Comparison of ENCODE assay signal across 7 cellular contexts in the genomic region with DNA sequence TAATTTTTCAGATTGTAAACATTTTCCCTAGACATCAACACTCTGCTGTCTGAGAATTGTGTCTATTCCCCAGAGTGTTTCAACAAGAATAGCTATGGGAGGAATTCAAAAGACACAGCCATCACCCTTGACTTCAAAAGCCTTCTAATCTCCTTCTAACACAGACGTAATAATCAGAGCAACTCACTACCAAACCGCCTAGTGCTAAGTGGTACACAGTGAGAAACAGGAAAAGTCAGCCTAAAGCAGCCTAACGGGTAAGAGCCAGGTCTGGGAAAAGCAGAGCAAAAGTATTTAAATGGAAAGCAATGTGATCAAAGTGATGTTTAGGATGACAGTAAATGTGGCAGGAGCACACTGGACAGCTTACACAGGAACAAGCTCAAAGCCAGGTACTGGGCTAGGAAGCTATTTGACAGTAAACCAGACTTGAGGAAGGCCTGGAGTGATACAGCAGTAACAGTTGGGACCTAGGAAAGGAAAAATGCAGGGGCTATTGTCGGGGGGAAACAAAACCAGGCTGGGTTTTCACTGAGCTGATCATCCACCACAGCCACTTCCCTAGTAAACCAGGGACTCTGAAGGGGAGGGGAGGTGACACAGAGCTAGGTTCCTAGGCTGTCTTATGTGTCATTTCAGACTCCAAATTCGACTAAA. TPM values are rescaled to one million over a fixed set of nuclear protein-coding genes. Genes with fewer than 3 reads are reported as not detected.
DNase-seq lines count a peak whose midpoint lies in the region; ATAC-seq, FAIRE-seq and TF ChIP-seq lines count a peak whose summit lies in the region.

No MANE protein-coding gene starts in this region.

- no peaks in the 10 kb centered on the region for H3K9me3 Mint-ChIP-seq in astrocyte (ENCODE audit: unreplicated experiment)

- H3K9me3 ChIP-seq in astrocyte (ENCODE audit: insufficient read depth, low read depth, low read length) (no peaks in the 10 kb centered on the region), subcutaneous abdominal adipose tissue (ENCODE audit: control insufficient read depth in 5 of 5, low read length in 5 of 5) (no peaks in the 10 kb centered on the region)

- peaks cover 28% of the 10 kb centered on the region for H3K36me3 Mint-ChIP-seq in astrocyte (ENCODE audit: low read depth, unreplicated experiment)

- TF ChIP-seq CTCF in LNCaP clone FGC (IDR thresholded peaks at IDR 0.05; ENCODE audit: control insufficient read depth, extremely low read depth, insufficient read depth) (no peak), astrocyte (IDR thresholded peaks at IDR 0.05; ENCODE audit: insufficient read depth, low read depth, low read length) (no peak)

- no peak for ATAC-seq in GM19397 (IDR thresholded peaks at IDR 0.05; ENCODE audit: unreplicated experiment)

- no peak overlapping the region for H3K4me3 Mint-ChIP-seq in astrocyte (ENCODE audit: unreplicated experiment)

- peaks cover 99% of the 10 kb centered on the region for H3K79me2 ChIP-seq in astrocyte (ENCODE audit: insufficient read depth, low read length)

- peaks cover 71% of the 10 kb centered on the region for H3K4me1 Mint-ChIP-seq in astrocyte (ENCODE audit: low read depth, unreplicated experiment)

- H3K27ac Mint-ChIP-seq in astrocyte (ENCODE audit: unreplicated experiment), result peak overlapping the region; percentile 55

- peaks cover 73% of the 10 kb centered on the region for H4K20me1 ChIP-seq in astrocyte (ENCODE audit: insufficient read depth, low read length)

- no peaks in the 10 kb centered on the region for H3K27me3 Mint-ChIP-seq in astrocyte (ENCODE audit: low read depth, unreplicated experiment)

- H3K4me2 ChIP-seq in astrocyte (ENCODE audit: low read length), result peak overlapping the region; percentile 36

- DNase-seq in LNCaP clone FGC (ENCODE audit: low read depth) (no peak), astrocyte (ENCODE audit: low read depth) (peak; percentile 78), islet precursor cell (peak; percentile 95), NCI-H1930 (lab: John Stamatoyannopoulos, UW) (no peak), NCI-H345 (lab: John Stamatoyannopoulos, UW) (no peak)

- H3K36me3 ChIP-seq in astrocyte (ENCODE audit: insufficient read depth, low read length) (peaks cover 32% of the 10 kb centered on the region), subcutaneous abdominal adipose tissue (ENCODE audit: control insufficient read depth in 5 of 5, insufficient read depth in 5 of 5, low read length in 5 of 5) (peaks cover 9 to 39% (median 23%) of the 10 kb centered on the region in 5 donors)

- H3K9ac ChIP-seq in astrocyte (ENCODE audit: low read length) (peak overlapping the region; percentile 69), subcutaneous abdominal adipose tissue (ENCODE audit: low read length in 5 of 5) (peak overlapping the region in 3 of 5 donors; percentile 6 to 75 (median 60))

- H3K4me1 ChIP-seq in astrocyte (ENCODE audit: insufficient read depth, low read length) (peaks cover 38% of the 10 kb centered on the region), subcutaneous abdominal adipose tissue (ENCODE audit: control insufficient read depth in 5 of 5, insufficient read depth in 5 of 5, low read length in 5 of 5) (peaks cover 1 to 39% (median 26%) of the 10 kb centered on the region in 5 donors)

- FAIRE-seq in astrocyte (lab: Jason Lieb, UNC), result no peak

- H2AFZ ChIP-seq in astrocyte (ENCODE audit: low read depth, low read length), result no peak overlapping the region

- peak overlapping the region; percentile 17; the same call in 1 of the 2 replicates for H3K4me3 ChIP-seq in LNCaP clone FGC (ENCODE audit: low read depth, low read length)
- no peak overlapping the region for H3K4me3 ChIP-seq in astrocyte (ENCODE audit: insufficient read depth, low read depth, low read length)
- H3K4me3 ChIP-seq in subcutaneous abdominal adipose tissue (ENCODE audit: low read depth in 1 of 5, low read length in 5 of 5), result peak overlapping the region in 1 of 5 donors; percentile 11

- H3K27me3 ChIP-seq in astrocyte (ENCODE audit: insufficient read depth, low read length) (no peaks in the 10 kb centered on the region), subcutaneous abdominal adipose tissue (ENCODE audit: control insufficient read depth in 5 of 5, insufficient read depth in 4 of 5, low read length in 5 of 5) (no peaks in the 10 kb centered on the region)

- H3K27ac ChIP-seq in astrocyte (ENCODE audit: low read depth, low read length) (peak overlapping the region; percentile 69), subcutaneous abdominal adipose tissue (ENCODE audit: low read depth, low read length) (peak overlapping the region; percentile 14)

RNA-seq across cellular contexts. Expression of a gene that starts 29.4 kb away (rescaled TPM):
- 364 and 391 TPM in 2 replicates for total RNA-seq in astrocyte

Comparison
In these comparisons a context has a peak if more than half of its experiments do, and no peak if none do; other contexts are left out.
1. DNase-seq: peak in astrocyte (single experiment) and islet precursor cell (single experiment); none in LNCaP clone FGC (single experiment), NCI-H1930 (0 of 2) and NCI-H345 (single experiment).